8 cellular contexts compared by ENCODE assay signal in the genomic region with DNA sequence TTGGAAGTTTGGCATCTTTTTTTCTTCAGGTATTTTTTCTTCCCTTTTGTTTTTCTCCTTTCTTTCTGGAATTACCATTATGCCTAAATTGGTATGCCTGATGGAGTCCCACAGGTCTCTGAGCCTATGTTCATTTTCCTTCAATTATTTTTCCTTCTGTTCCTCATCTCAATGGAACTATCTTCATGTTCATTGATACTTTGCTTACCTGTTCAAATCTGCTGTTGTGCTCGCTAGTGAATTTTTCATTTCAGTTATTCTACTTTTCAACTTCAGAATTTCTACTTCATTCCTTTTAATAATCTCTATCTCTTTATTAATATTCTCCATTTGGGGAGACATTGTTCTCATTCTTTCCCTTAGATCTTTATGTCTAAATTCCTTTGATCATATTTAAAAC. TPM values are rescaled to one million over a fixed set of nuclear protein-coding genes. Genes with fewer than 3 reads are reported as not detected.
"Had no signal": no experiment of that assay in that cellular context is flagged by ENCODE, and none has a peak within 500 bp of the region (broad histone marks: within the 10 kb centered on the region; RNA-seq: fewer than 3 reads in every experiment).

No MANE protein-coding gene starts in this region.

- H3K4me2 ChIP-seq: KMS-11 had no signal

- FAIRE-seq: HTR-8/SVneo had no signal

- H3K27ac ChIP-seq: HL-60, KMS-11 had no signal

- H3K9ac ChIP-seq: KMS-11 had no signal

- DNase-seq: IMR-90, KBM-7, KG1 had no signal

RNA-seq across cellular contexts. Expression of a gene that starts 16.1 kb away (rescaled TPM):
- total RNA-seq: HT-29, IMR-90 had no signal
- polyA plus RNA-seq: IgD-negative memory B cell, IMR-90 had no signal
